ENCODE assay signal across 8 cellular contexts in the genomic region with DNA sequence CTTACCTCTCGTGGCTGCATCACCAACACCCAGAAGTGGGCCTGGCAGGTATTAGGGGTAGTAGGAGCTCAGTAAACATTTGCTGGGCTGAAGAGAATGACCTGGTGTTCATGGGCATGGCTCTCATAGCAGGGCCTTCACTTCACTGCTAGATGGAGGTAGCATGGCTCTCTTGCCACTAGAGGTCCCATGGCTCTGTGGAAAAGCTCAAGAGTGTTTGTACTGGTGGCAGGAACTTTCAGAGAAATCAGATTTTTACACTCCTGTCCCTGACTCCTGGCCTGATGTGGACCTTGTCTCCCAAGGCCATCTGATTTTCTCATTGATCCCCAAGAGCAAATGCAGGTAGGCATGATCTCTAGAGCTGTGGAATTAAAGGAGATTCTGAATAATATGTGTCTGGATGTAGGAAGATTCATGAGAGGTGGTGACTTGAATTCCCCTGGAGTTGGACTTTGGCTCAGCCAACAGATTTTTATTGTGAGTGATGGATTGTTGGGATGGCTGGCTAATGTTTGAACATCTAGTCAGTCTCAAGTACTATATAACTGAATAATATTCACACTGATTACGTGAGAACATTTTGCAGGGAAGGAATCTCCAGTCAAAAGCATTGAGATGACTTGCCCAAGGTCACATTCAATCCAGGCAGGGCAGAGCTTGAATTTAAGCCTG. TPM values are rescaled to one million over a fixed set of nuclear protein-coding genes. Genes with fewer than 3 reads are reported as not detected.
DNase-seq lines count a peak whose midpoint lies in the region; ATAC-seq and TF ChIP-seq lines count a peak whose summit lies in the region.

No MANE protein-coding gene starts in this region.

- no peaks in the 10 kb centered on the region for H3K9me3 Mint-ChIP-seq in activated T-helper 1 cell treated with anti-CD3 and anti-CD28 coated beads, Interleukin-12 subunit alpha, Interleukin-12 subunit beta, Interleukin-2, Interleukin-4 antibody, amounts not matched to agents 30 ng/mL and 10 ng/mL and 1 ng/mL, durations not matched to agents 14 hours and 24 hours and 36 hours

- peak; percentile 80 for TF ChIP-seq CTCF in BE2C (IDR thresholded peaks at IDR 0.05; ENCODE audit: low read depth, low read length)
- TF ChIP-seq CTCF in GM13976 (IDR thresholded peaks at IDR 0.05; ENCODE audit: borderline replicate concordance, control extremely low read depth, extremely low read depth, insufficient read depth, missing control alignments), result peak; percentile 42
- peak; percentile 43 for TF ChIP-seq CTCF in RWPE1 (conservative IDR thresholded peaks at IDR 0.05; ENCODE audit: low read depth)
- peak; percentile 27 for TF ChIP-seq CTCF in psoas muscle (IDR thresholded peaks at IDR 0.05)

- H3K36me3 ChIP-seq in BE2C, result peaks cover 60% of the 10 kb centered on the region
- H3K36me3 ChIP-seq in psoas muscle (ENCODE audit: insufficient read depth in 1 of 2, low read depth in 1 of 2), result peaks cover 8 to 37% of the 10 kb centered on the region in 2 donors

- H3K4me3 Mint-ChIP-seq in activated T-helper 1 cell treated with anti-CD3 and anti-CD28 coated beads, Interleukin-12 subunit alpha, Interleukin-12 subunit beta, Interleukin-2, Interleukin-4 antibody, amounts not matched to agents 30 ng/mL and 10 ng/mL and 1 ng/mL, durations not matched to agents 14 hours and 24 hours and 36 hours, result no peak overlapping the region

- in situ Hi-C loops in GM13976 (cut with MboI; ENCODE audit: low sequenced_read_pairs, unreplicated experiment), result no loop called here

- peak; percentile 46 for DNase-seq in BE2C
- peak; percentile 52 for DNase-seq in GM13976 (ENCODE audit: low spot score)
- DNase-seq in RWPE1 (ENCODE audit: low spot score), result peak; percentile 27
- DNase-seq in epidermal melanocyte (ENCODE audit: insufficient read length, low spot score), result peak; percentile 65
- no peak for DNase-seq in psoas muscle
- no peak for DNase-seq in activated T-helper 1 cell treated with anti-CD3 and anti-CD28 coated beads, Interleukin-12 subunit alpha, Interleukin-12 subunit beta, Interleukin-2, Interleukin-4 antibody, amounts not matched to agents 30 ng/mL and 10 ng/mL and 1 ng/mL, durations not matched to agents 14 hours and 24 hours and 36 hours (ENCODE audit: low spot score)
- DNase-seq in COR-L47 (lab: John Stamatoyannopoulos, UW), result no peak

- H3K4me1 ChIP-seq in BE2C (no peaks in the 10 kb centered on the region), psoas muscle (no peaks in the 10 kb centered on the region)

- POLR2A ChIA-PET in RWPE1 (lab: Yijun Ruan, JAX; ENCODE audit: low non-redundant PET), result interaction anchor here (0.6 kb wide), 1 partner anchor 10 kb away, joined by 3 read pairs; no protein-coding TSS in a partner anchor

- 79 to 83% (median 80%) methylated on average over 2 of the region's 2 CpGs for WGBS in psoas muscle, 3 donors

- H3K36me3 Mint-ChIP-seq in activated T-helper 1 cell treated with anti-CD3 and anti-CD28 coated beads, Interleukin-12 subunit alpha, Interleukin-12 subunit beta, Interleukin-2, Interleukin-4 antibody, amounts not matched to agents 30 ng/mL and 10 ng/mL and 1 ng/mL, durations not matched to agents 14 hours and 24 hours and 36 hours (ENCODE audit: low read depth), result peaks cover 31% of the 10 kb centered on the region

- H3K27me3 ChIP-seq in BE2C (no peaks in the 10 kb centered on the region), psoas muscle (ENCODE audit: insufficient read depth in 3 of 3, low read length in 2 of 3) (no peaks in the 10 kb centered on the region)

- no peaks in the 10 kb centered on the region for H3K27me3 Mint-ChIP-seq in activated T-helper 1 cell treated with anti-CD3 and anti-CD28 coated beads, Interleukin-12 subunit alpha, Interleukin-12 subunit beta, Interleukin-2, Interleukin-4 antibody, amounts not matched to agents 30 ng/mL and 10 ng/mL and 1 ng/mL, durations not matched to agents 14 hours and 24 hours and 36 hours (ENCODE audit: insufficient read depth)

- H3K9me3 ChIP-seq in BE2C (no peaks in the 10 kb centered on the region), psoas muscle (no peaks in the 10 kb centered on the region)

- no peak overlapping the region for H3K27ac Mint-ChIP-seq in activated T-helper 1 cell treated with anti-CD3 and anti-CD28 coated beads, Interleukin-12 subunit alpha, Interleukin-12 subunit beta, Interleukin-2, Interleukin-4 antibody, amounts not matched to agents 30 ng/mL and 10 ng/mL and 1 ng/mL, durations not matched to agents 14 hours and 24 hours and 36 hours

- H3K27ac ChIP-seq in RWPE1, result peak overlapping the region; percentile 5; the same call in 1 of the 2 replicates
- H3K27ac ChIP-seq in psoas muscle, result no peak overlapping the region

- H3K4me1 Mint-ChIP-seq in activated T-helper 1 cell treated with anti-CD3 and anti-CD28 coated beads, Interleukin-12 subunit alpha, Interleukin-12 subunit beta, Interleukin-2, Interleukin-4 antibody, amounts not matched to agents 30 ng/mL and 10 ng/mL and 1 ng/mL, durations not matched to agents 14 hours and 24 hours and 36 hours (ENCODE audit: low read depth), result peaks cover 26% of the 10 kb centered on the region

- CTCF ChIA-PET in RWPE1 (lab: Yijun Ruan, JAX), result interaction anchor here (0.5 to 1.1 kb wide), 5 partner anchors 9 to 173 kb away, joined by 3 to 8 read pairs (median 3); no protein-coding TSS in a partner anchor

- intact Hi-C loops in psoas muscle (cut with DNase I), result no loop called here
- intact Hi-C loops in activated T-helper 1 cell treated with anti-CD3 and anti-CD28 coated beads, Interleukin-12 subunit alpha, Interleukin-12 subunit beta, Interleukin-2, Interleukin-4 antibody, amounts not matched to agents 30 ng/mL and 10 ng/mL and 1 ng/mL, durations not matched to agents 14 hours and 24 hours and 36 hours (cut with micrococcal nuclease), result no loop called here

- no peak overlapping the region for H3K4me3 ChIP-seq in BE2C (ENCODE audit: low read depth, low read length)
- H3K4me3 ChIP-seq in psoas muscle, result no peak overlapping the region

- peak in 2 of 4 donors; percentile 42 to 43 for ATAC-seq in psoas muscle
- no peak for ATAC-seq in HG03457 (IDR thresholded peaks at IDR 0.05; ENCODE audit: unreplicated experiment)

RNA-seq across cellular contexts. Expression of a gene that starts 5.8 kb away (rescaled TPM):
- polyA plus RNA-seq in BE2C (2012; ENCODE audit: insufficient read depth, insufficient read length, low read depth), result 63.4 TPM
- 10 to 100 TPM in 2 of 4 donors, 1 to 10 TPM in 2; 8.7 to 11.2 (median 9.8) TPM for total RNA-seq in psoas muscle
- polyA plus RNA-seq in psoas muscle, result 1 to 10 TPM; 6.4 to 8.4 (median 6.9) TPM
- 17.5 and 17.8 TPM in 2 replicates for total RNA-seq in activated T-helper 1 cell treated with anti-CD3 and anti-CD28 coated beads, Interleukin-12 subunit alpha, Interleukin-12 subunit beta, Interleukin-2, Interleukin-4 antibody, amounts not matched to agents 30 ng/mL and 10 ng/mL and 1 ng/mL, durations not matched to agents 14 hours and 24 hours and 36 hours

RNA-seq across cellular contexts. Expression of a gene that starts 11.7 kb away (rescaled TPM):
- 29.2 TPM for polyA plus RNA-seq in BE2C (2012; ENCODE audit: insufficient read depth, insufficient read length, low read depth)
- total RNA-seq in psoas muscle, result under 1 TPM; 0.42 to 0.88 (median 0.54) TPM
- under 1 TPM; 0.26 to 0.45 (median 0.29) TPM for polyA plus RNA-seq in psoas muscle
- total RNA-seq in activated T-helper 1 cell treated with anti-CD3 and anti-CD28 coated beads, Interleukin-12 subunit alpha, Interleukin-12 subunit beta, Interleukin-2, Interleukin-4 antibody, amounts not matched to agents 30 ng/mL and 10 ng/mL and 1 ng/mL, durations not matched to agents 14 hours and 24 hours and 36 hours, result 3.9 TPM in 2 replicates

RNA-seq across cellular contexts. Expression of a gene that starts 50.5 kb away (rescaled TPM):
- 3.4 TPM for polyA plus RNA-seq in BE2C (2012; ENCODE audit: insufficient read depth, insufficient read length, low read depth)
- total RNA-seq in psoas muscle, result under 1 TPM; 0.30 to 0.86 (median 0.58) TPM
- under 1 TPM; 0.14 to 0.46 (median 0.26) TPM for polyA plus RNA-seq in psoas muscle
- 64.0 and 65.8 TPM in 2 replicates for total RNA-seq in activated T-helper 1 cell treated with anti-CD3 and anti-CD28 coated beads, Interleukin-12 subunit alpha, Interleukin-12 subunit beta, Interleukin-2, Interleukin-4 antibody, amounts not matched to agents 30 ng/mL and 10 ng/mL and 1 ng/mL, durations not matched to agents 14 hours and 24 hours and 36 hours

Comparison
In these comparisons a context has a peak if more than half of its experiments do, and no peak if none do; other contexts are left out.
1. DNase-seq: peak in BE2C (single experiment), GM13976 (single experiment), RWPE1 (single experiment) and epidermal melanocyte (single experiment); none in psoas muscle (0 of 2), activated T-helper 1 cell treated with anti-CD3 and anti-CD28 coated beads, Interleukin-12 subunit alpha, Interleukin-12 subunit beta, Interleukin-2, Interleukin-4 antibody, amounts not matched to agents 30 ng/mL and 10 ng/mL and 1 ng/mL, durations not matched to agents 14 hours and 24 hours and 36 hours (single experiment) and COR-L47 (single experiment).
2. CTCF ChIP-seq: peak in every context shown above with its lines; median percentile 80 in BE2C; 43 in RWPE1; 42 in GM13976; 27 in psoas muscle.
3. RNA of a gene that starts 50.5 kb away (total RNA-seq): 64.0 to 65.8 TPM in activated T-helper 1 cell treated with anti-CD3 and anti-CD28 coated beads, Interleukin-12 subunit alpha, Interleukin-12 subunit beta, Interleukin-2, Interleukin-4 antibody, amounts not matched to agents 30 ng/mL and 10 ng/mL and 1 ng/mL, durations not matched to agents 14 hours and 24 hours and 36 hours; 0.30 to 0.86 TPM in psoas muscle; every median in the first group is over 10 times any median in the second.